ENCODE assay signal across 1 cellular context in genomic region chrX:41958861-41959260, GRCh38.
TF ChIP-seq lines count a peak whose summit lies in the region.

No MANE protein-coding gene starts in this region.

TF ChIP-seq in HEK293, 187 proteins besides CTCF, POLR2A, EP300 and RAD21 (continued from another document):
- TF ChIP-seq, protein P1, sequence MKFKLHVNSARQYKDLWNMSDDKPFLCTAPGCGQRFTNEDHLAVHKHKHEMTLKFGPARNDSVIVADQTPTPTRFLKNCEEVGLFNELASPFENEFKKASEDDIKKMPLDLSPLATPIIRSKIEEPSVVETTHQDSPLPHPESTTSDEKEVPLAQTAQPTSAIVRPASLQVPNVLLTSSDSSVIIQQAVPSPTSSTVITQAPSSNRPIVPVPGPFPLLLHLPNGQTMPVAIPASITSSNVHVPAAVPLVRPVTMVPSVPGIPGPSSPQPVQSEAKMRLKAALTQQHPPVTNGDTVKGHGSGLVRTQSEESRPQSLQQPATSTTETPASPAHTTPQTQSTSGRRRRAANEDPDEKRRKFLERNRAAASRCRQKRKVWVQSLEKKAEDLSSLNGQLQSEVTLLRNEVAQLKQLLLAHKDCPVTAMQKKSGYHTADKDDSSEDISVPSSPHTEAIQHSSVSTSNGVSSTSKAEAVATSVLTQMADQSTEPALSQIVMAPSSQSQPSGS (tag by site-specific recombination; IDR thresholded peaks at IDR 0.05; ENCODE audit: low read depth): peak; percentile 76
- TF ChIP-seq, protein P2, sequence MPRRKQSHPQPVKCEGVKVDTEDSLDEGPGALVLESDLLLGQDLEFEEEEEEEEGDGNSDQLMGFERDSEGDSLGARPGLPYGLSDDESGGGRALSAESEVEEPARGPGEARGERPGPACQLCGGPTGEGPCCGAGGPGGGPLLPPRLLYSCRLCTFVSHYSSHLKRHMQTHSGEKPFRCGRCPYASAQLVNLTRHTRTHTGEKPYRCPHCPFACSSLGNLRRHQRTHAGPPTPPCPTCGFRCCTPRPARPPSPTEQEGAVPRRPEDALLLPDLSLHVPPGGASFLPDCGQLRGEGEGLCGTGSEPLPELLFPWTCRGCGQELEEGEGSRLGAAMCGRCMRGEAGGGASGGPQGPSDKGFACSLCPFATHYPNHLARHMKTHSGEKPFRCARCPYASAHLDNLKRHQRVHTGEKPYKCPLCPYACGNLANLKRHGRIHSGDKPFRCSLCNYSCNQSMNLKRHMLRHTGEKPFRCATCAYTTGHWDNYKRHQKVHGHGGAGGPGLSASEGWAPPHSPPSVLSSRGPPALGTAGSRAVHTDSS (tag by site-specific recombination; IDR thresholded peaks at IDR 0.05): no peak
